Comparison of ENCODE assay signal across 1 cellular context in the genomic region with DNA sequence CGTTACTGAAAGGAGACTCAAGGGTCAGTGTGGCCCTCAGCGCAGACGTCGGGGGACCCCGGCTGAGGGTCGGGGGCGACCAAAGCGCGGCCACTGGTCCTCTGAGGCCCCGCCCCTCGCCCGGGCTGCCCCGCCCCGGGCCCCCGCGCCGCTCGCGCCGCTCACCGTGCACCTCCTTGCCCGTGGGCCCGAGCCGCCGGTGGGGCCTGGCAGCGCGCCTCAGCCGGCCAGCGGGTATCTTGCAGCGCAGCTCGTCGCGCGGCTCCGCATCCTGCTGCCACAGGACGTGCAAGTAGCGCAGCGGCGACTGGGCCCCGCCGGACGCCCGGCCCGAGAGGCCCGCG.
A peak's percentile ranks its signal among the peaks of the same experiment; 100 is the strongest.
TF ChIP-seq lines count a peak whose summit lies in the region.

No MANE protein-coding gene starts in this region.

TF ChIP-seq in GM12878, 131 proteins besides CTCF, POLR2A, EP300 and RAD21 (continued from another document and continues in another):
- no peak for TF ChIP-seq ZBTB33 (IDR thresholded peaks at IDR 0.05)
- TF ChIP-seq ZNF384 (IDR thresholded peaks at IDR 0.05; ENCODE audit: borderline replicate concordance, low read depth, low read length) = no peak
- TF ChIP-seq HDGF (IDR thresholded peaks at IDR 0.05) = no peak
- peak; percentile 64; the same call in 1 of the 2 replicates for TF ChIP-seq ZSCAN29 (IDR thresholded peaks at IDR 0.05)
- no peak for TF ChIP-seq RFX5 (IDR thresholded peaks at IDR 0.05; ENCODE audit: low read depth, low read length)
- TF ChIP-seq MTA3 (IDR thresholded peaks at IDR 0.05; ENCODE audit: borderline replicate concordance, low read length) = no peak
- 0 out of 2 replicates have a peak, but pooled peaks have one; percentile 54 for TF ChIP-seq ZNF687 (IDR thresholded peaks at IDR 0.05)
- no peak for TF ChIP-seq EED (IDR thresholded peaks at IDR 0.05; ENCODE audit: low read depth)
- TF ChIP-seq TCF12 (IDR thresholded peaks at IDR 0.05; ENCODE audit: low read depth, low read length) = no peak
- TF ChIP-seq MTA2 (IDR thresholded peaks at IDR 0.05; ENCODE audit: low read depth) = no peak
- no peak for TF ChIP-seq PKNOX1 (IDR thresholded peaks at IDR 0.05)
- TF ChIP-seq GABPA (IDR thresholded peaks at IDR 0.05; ENCODE audit: low read depth) = no peak
- no peak for TF ChIP-seq DPF2 (IDR thresholded peaks at IDR 0.05)
- no peak for TF ChIP-seq CEBPB (IDR thresholded peaks at IDR 0.05; ENCODE audit: borderline replicate concordance in 1 of 2, low read depth in 2 of 2, low read length in 2 of 2)
- TF ChIP-seq, protein P1, sequence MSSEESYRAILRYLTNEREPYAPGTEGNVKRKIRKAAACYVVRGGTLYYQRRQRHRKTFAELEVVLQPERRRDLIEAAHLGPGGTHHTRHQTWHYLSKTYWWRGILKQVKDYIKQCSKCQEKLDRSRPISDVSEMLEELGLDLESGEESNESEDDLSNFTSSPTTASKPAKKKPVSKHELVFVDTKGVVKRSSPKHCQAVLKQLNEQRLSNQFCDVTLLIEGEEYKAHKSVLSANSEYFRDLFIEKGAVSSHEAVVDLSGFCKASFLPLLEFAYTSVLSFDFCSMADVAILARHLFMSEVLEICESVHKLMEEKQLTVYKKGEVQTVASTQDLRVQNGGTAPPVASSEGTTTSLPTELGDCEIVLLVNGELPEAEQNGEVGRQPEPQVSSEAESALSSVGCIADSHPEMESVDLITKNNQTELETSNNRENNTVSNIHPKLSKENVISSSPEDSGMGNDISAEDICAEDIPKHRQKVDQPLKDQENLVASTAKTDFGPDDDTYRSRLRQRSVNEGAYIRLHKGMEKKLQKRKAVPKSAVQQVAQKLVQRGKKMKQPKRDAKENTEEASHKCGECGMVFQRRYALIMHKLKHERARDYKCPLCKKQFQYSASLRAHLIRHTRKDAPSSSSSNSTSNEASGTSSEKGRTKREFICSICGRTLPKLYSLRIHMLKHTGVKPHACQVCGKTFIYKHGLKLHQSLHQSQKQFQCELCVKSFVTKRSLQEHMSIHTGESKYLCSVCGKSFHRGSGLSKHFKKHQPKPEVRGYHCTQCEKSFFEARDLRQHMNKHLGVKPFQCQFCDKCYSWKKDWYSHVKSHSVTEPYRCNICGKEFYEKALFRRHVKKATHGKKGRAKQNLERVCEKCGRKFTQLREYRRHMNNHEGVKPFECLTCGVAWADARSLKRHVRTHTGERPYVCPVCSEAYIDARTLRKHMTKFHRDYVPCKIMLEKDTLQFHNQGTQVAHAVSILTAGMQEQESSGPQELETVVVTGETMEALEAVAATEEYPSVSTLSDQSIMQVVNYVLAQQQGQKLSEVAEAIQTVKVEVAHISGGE (CRISPR knock-in tag; IDR thresholded peaks at IDR 0.05) = peak; percentile 6; the same call in 1 of the 2 replicates
- TF ChIP-seq KDM1A (IDR thresholded peaks at IDR 0.05; ENCODE audit: borderline replicate concordance) = no peak
- 0 out of 2 replicates have a peak, but pooled peaks have one; percentile 62 for TF ChIP-seq BCLAF1 (IDR thresholded peaks at IDR 0.05)
- no peak; the same call in 1 of the 2 replicates for TF ChIP-seq GATAD2B (conservative IDR thresholded peaks at IDR 0.05; ENCODE audit: low read depth)
- TF ChIP-seq KLF5 (IDR thresholded peaks at IDR 0.05; ENCODE audit: partially characterized antibody) = no peak
- 0 out of 2 replicates have a peak, but pooled peaks have one; percentile 67 for TF ChIP-seq HDAC2 (IDR thresholded peaks at IDR 0.05)
- no peak for TF ChIP-seq NFIC (IDR thresholded peaks at IDR 0.05; ENCODE audit: low read depth, low read length)
- 0 out of 2 replicates have a peak, but pooled peaks have one; percentile 46 for TF ChIP-seq ZNF24 (IDR thresholded peaks at IDR 0.05)
- no peak for TF ChIP-seq FOXM1 (IDR thresholded peaks at IDR 0.05; ENCODE audit: low read depth, low read length)
- no peak for TF ChIP-seq RUNX3 (IDR thresholded peaks at IDR 0.05; ENCODE audit: low read length)
- TF ChIP-seq BCL11A (IDR thresholded peaks at IDR 0.05; ENCODE audit: low read depth, low read length) = no peak
- no peak for TF ChIP-seq BACH1 (IDR thresholded peaks at IDR 0.05; ENCODE audit: borderline replicate concordance)
- no peak for TF ChIP-seq CREB1 (IDR thresholded peaks at IDR 0.05; ENCODE audit: low read depth)
- no peak for TF ChIP-seq IKZF2 (IDR thresholded peaks at IDR 0.05)
- no peak for TF ChIP-seq CUX1 (IDR thresholded peaks at IDR 0.05; ENCODE audit: insufficient replicate concordance, low read depth, low read length)
- TF ChIP-seq WRNIP1 (IDR thresholded peaks at IDR 0.05; ENCODE audit: borderline replicate concordance, low read depth, low read length) = no peak
- no peak for TF ChIP-seq IKZF1 (conservative IDR thresholded peaks at IDR 0.05)
- peak; percentile 78; the same call in 1 of the 2 replicates for TF ChIP-seq ZNF217 (IDR thresholded peaks at IDR 0.05)
- no peak for TF ChIP-seq MXI1 (IDR thresholded peaks at IDR 0.05; ENCODE audit: low read depth, low read length)
- TF ChIP-seq ELK1 (IDR thresholded peaks at IDR 0.05; ENCODE audit: low read depth, low read length) = no peak
- no peak for TF ChIP-seq NR2C1 (IDR thresholded peaks at IDR 0.05)
